26 cellular contexts compared by ENCODE assay signal in the genomic region with DNA sequence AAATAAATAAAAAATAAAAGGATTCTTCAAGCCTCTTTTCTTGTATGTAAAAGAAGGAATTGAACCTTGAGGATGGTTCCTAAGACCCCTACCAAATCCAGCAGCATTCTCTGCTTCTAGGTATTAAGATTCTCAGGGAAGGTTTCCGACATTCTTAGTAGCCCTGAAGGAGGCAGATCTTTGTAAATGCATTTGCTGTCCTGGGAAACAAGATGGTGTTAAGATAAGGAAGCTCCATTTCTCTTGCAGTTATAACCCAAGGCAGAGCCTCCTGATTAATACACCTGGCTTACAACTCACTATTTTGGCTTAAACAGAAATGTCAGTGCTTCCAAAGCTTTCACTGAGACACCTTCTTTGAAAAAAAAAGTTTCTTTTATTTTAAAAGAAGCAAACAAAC.
"Had no signal": no experiment of that assay in that cellular context is flagged by ENCODE, and none has a peak within 500 bp of the region (broad histone marks: within the 10 kb centered on the region; RNA-seq: fewer than 3 reads in every experiment).

No MANE protein-coding gene starts in this region.

- H3K4me3 ChIP-seq: stomach, suprapubic skin, testis, thoracic aorta, thyroid gland, tibial artery, tibial nerve, transverse colon, upper lobe of left lung, upper lobe of right lung, uterus, vagina had no signal

- H3K4me1 ChIP-seq: testis, thyroid gland, tibial artery, tibial nerve, upper lobe of left lung, upper lobe of right lung, uterus, vagina had no signal

- ATAC-seq: stimulated activated effector memory CD8-positive, alpha-beta T cell treated with anti-CD3 and anti-CD28 coated beads, Interleukin-12 subunit alpha, Interleukin-12 subunit beta, amount 100 ng/mL, for 72 hours; stimulated activated memory B cell treated with anti-CD40 and anti-IgM and Interleukin-4, amounts not matched to agents 10 μg/mL and 1 μg/mL and 100 μg/mL, for 72 hours; stimulated activated naive B cell treated with anti-CD40 and anti-IgM and Interleukin-4, amounts not matched to agents 10 μg/mL and 1 μg/mL and 100 μg/mL, for 72 hours; stimulated activated naive CD8-positive, alpha-beta T cell treated with anti-CD3 and anti-CD28 coated beads, Interleukin-15, amount 100 ng/mL, for 72 hours; stimulated activated naive CD8-positive, alpha-beta T cell treated with anti-CD3 and anti-CD28 coated beads, Interleukin-15, Interleukin-2, amounts not matched to agents 100 U/mL and 50 U/mL, for 24 hours; upper lobe of right lung had no signal

- DNase-seq: stimulated activated CD4-positive, alpha-beta T cell treated with anti-CD3 and anti-CD28 coated beads, Interleukin-2, amount 100 ng/mL, for 48 hours; stimulated activated CD4-positive, alpha-beta T cell treated with anti-CD3 and anti-CD28 coated beads, Interleukin-4, amount 100 ng/mL, for 1 hour; stimulated activated CD4-positive, alpha-beta T cell treated with anti-CD3 and anti-CD28 coated beads, Interleukin-4, amount 100 ng/mL, for 24 hours; stimulated activated CD4-positive, alpha-beta T cell treated with anti-CD3 and anti-CD28 coated beads, Interleukin-4, amount 100 ng/mL, for 4 hours; stimulated activated CD8-positive, alpha-beta memory T cell treated with anti-CD3 and anti-CD28 coated beads, Interleukin-4, amount 100 ng/mL, for 48 hours; stimulated activated naive B cell treated with anti-CD40 and anti-IgM and Interleukin-4, amounts not matched to agents 10 μg/mL and 1 μg/mL and 100 μg/mL, for 72 hours; stimulated activated naive CD4-positive, alpha-beta T cell; stimulated activated naive CD4-positive, alpha-beta T cell treated with Interleukin-2 at 50 U/mL for 16 hours; stimulated activated naive CD8-positive, alpha-beta T cell treated with anti-CD3 and anti-CD28 coated beads, Interleukin-15, amount 100 ng/mL, for 72 hours; stimulated activated naive CD8-positive, alpha-beta T cell treated with anti-CD3 and anti-CD28 coated beads, Interleukin-15, Interleukin-2, amounts not matched to agents 100 U/mL and 50 U/mL, for 24 hours; stomach; substantia nigra; testis; thyroid gland; tibial artery; transverse colon; trophoblast cell; upper lobe of left lung; upper lobe of right lung; uterus had no signal

- H3K36me3 ChIP-seq: stomach, suprapubic skin, thoracic aorta, thyroid gland, tibial artery, tibial nerve, transverse colon, upper lobe of left lung, upper lobe of right lung, uterus, vagina had no signal

- H3K27me3 ChIP-seq: stomach, suprapubic skin, testis, thyroid gland, tibial artery, tibial nerve, transverse colon, upper lobe of left lung, upper lobe of right lung, uterus, vagina had no signal

- H3K27ac ChIP-seq: stomach, suprapubic skin, testis, thoracic aorta, thyroid gland, tibial artery, tibial nerve, transverse colon, upper lobe of left lung, upper lobe of right lung, uterus, vagina had no signal
